3 cellular contexts compared by ENCODE assay signal in the genomic region with DNA sequence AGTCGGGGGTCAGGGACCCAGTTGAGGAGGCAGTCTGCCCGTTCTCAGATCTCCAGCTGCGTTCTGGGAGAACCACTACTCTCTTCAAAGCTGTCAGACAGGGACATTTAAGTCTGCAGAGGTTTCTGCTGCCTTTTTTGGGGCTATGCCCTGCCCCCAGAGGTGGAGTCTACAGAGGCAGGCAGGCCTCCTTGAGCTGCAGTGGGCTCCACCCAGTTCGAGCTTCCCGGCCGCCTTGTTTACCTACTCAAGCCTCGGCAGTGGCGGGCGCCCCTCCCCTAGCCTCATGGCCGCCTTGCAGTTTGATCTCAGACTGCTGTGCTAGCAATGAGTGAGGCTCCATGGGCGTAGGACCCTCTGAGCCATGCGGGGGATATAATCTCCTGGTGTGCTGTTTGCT. TPM values are rescaled to one million over a fixed set of nuclear protein-coding genes. Genes with fewer than 3 reads are reported as not detected.
"Had no signal": no experiment of that assay in that cellular context is flagged by ENCODE, and none has a peak within 500 bp of the region (broad histone marks: within the 10 kb centered on the region; RNA-seq: fewer than 3 reads in every experiment).

No MANE protein-coding gene starts in this region.

RNA-seq across cellular contexts. Expression of a gene that starts 17.4 kb away (rescaled TPM):
- total RNA-seq: dermis microvascular lymphatic vessel endothelial cell, left ventricle myocardium inferior, smooth muscle cell had no signal
